Comparison of ENCODE assay signal across 8 cellular contexts in the genomic region with DNA sequence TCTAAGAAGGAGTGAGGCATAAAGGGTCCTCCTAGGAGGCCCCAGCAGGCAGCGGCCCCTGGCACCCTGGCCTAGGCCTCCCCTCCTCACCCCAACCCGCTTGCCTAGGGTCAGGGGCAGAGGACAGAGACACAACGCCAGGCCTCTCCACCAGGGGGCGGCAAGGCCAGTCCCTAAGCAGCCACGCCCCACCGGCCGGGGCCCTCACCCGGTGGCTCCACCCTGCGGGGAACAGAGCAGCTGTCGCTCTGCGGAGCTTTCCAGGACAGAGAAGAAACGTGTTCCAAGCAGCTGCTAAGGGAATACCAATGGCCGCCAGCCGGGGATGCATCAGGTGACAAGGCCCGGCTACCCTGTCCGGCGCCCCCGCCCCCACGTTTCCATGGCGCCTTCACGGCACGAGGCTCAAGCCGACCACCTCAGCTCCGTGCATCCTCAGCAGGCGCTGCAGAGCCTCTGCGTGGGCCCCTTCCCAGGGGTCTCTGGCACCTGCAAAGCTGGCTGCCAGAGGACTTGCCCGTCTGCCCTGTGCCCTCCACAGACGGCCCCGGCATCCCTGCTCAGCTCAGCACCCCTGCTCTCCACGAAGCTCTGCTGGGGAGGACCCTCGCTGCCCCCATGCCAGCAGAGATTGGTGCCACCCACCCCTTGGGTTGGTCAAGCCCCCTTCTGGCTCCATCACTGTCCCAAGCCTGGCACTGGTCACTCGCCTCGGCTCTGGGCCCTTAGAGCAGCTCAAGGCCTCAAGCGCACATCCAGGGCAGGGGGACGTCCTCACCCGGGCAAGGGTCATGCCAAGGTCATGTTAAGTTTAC. TPM values are rescaled to one million over a fixed set of nuclear protein-coding genes. Genes with fewer than 3 reads are reported as not detected.
DNase-seq lines count a peak whose midpoint lies in the region; ATAC-seq and TF ChIP-seq lines count a peak whose summit lies in the region.

No MANE protein-coding gene starts in this region.

- DNase-seq in C1 segment of cervical spinal cord (lab: John Stamatoyannopoulos, UW) (peak in 10 of 14 donors; percentile 11 to 77 (median 50)), NAMALWA (ENCODE audit: low spot score) (peak; percentile 93), SK-MEL-5 (ENCODE audit: low read depth, low spot score) (peak; percentile 89), globus pallidus (ENCODE audit: low spot score) (peak; percentile 69), ovary (peak; percentile 66 to 84 (median 77)), tibial nerve (ENCODE audit: low spot score in 2 of 2) (peak; percentile 66 to 78)
- DNase-seq in activated naive CD4-positive, alpha-beta T cell treated with Interleukin-2 at 50 U/mL for 16 hours, result peak; percentile 89

- H3K27me3 ChIP-seq in ovary (no peaks in the 10 kb centered on the region), tibial nerve (no peaks in the 10 kb centered on the region)

- TF ChIP-seq CTCF in ovary (IDR thresholded peaks at IDR 0.05) (peak; percentile 57 to 71 (median 60)), tibial nerve (IDR thresholded peaks at IDR 0.05) (peak; percentile 84 to 95 (median 92))

- WGBS in ovary, 3 donors, result 27 to 40% (median 32%) methylated on average over 28 to 36 of the region's 36 CpGs
- 32 to 49% methylated on average over 12 to 25 of the region's 36 CpGs for WGBS in tibial nerve, 2 donors

- H3K4me3 ChIP-seq in ovary (no peak overlapping the region), tibial nerve (peak overlapping the region in 1 of 4 donors; percentile 13)

- H3K9me3 ChIP-seq in ovary (no peaks in the 10 kb centered on the region), tibial nerve (no peaks in the 10 kb centered on the region)

- H3K27ac ChIP-seq in ovary (no peak overlapping the region), tibial nerve (peak overlapping the region in 3 of 4 donors; percentile 46 to 92 (median 62))

- peak; percentile 64 for ATAC-seq in GM21576 (IDR thresholded peaks at IDR 0.05; ENCODE audit: unreplicated experiment)

- TF ChIP-seq POLR2A in ovary (IDR thresholded peaks at IDR 0.05), result no peak
- TF ChIP-seq POLR2A in tibial nerve (IDR thresholded peaks at IDR 0.05), result no peak

- H3K36me3 ChIP-seq in ovary, result no peaks in the 10 kb centered on the region
- peaks cover 17 to 46% (median 23%) of the 10 kb centered on the region in 3 donors for H3K36me3 ChIP-seq in tibial nerve

- in situ Hi-C loops in SK-MEL-5 (cut with HindIII; ENCODE audit: low pct_unique_long_range_greater_than_20kb, low sequenced_read_pairs), result no loop called here

- TF ChIP-seq EP300 in ovary (IDR thresholded peaks at IDR 0.05) (no peak), tibial nerve (IDR thresholded peaks at IDR 0.05) (no peak)

- H3K4me1 ChIP-seq in ovary (ENCODE audit: insufficient read depth) (peaks cover 19% of the 10 kb centered on the region), tibial nerve (peaks cover 4 to 61% (median 52%) of the 10 kb centered on the region in 4 donors)

- intact Hi-C loops in ovary (cut with DNase I), result no loop called here

RNA-seq across cellular contexts. Expression of gene ZNF598, which starts 5.6 kb away (rescaled TPM):
- 10.4 and 10.7 TPM in 2 replicates for total RNA-seq in SK-MEL-5 (2014; rRNA removed; shearing (Covaris generic))
- polyA plus RNA-seq in SK-MEL-5 (2015; cell fraction: cytosol; rRNA removed), result 67.3 and 93.2 TPM in 2 replicates
- polyA plus RNA-seq in SK-MEL-5 (2015; cell fraction: nucleus; rRNA removed), result 123 and 229 TPM in 2 replicates
- total RNA-seq in ovary, result 10 to 100 TPM; 25.8 to 44.5 (median 30.3) TPM
- 10 to 100 TPM in 1 of 2 donors, under 1 TPM in 1; 0.95 to 26.7 TPM for polyA plus RNA-seq in ovary
- 10 to 100 TPM; 37.0 to 83.1 (median 49.2) TPM for total RNA-seq in tibial nerve

RNA-seq across cellular contexts. Expression of gene SYNGR3, which starts 14.3 kb away (rescaled TPM):
- 0.37 and 1.5 TPM in 2 replicates for total RNA-seq in SK-MEL-5 (2014; rRNA removed; shearing (Covaris generic))
- polyA plus RNA-seq in SK-MEL-5 (2015; cell fraction: cytosol; rRNA removed), result 0.40 and 0.82 TPM in 2 replicates
- polyA plus RNA-seq in SK-MEL-5 (2015; cell fraction: nucleus; rRNA removed), result 0.20 and 3.7 TPM in 2 replicates
- total RNA-seq in ovary, result 1 to 10 TPM in 4 of 7 donors, under 1 TPM in 3; 0.50 to 4.0 (median 1.1) TPM
- polyA plus RNA-seq in ovary, result under 1 TPM; 0.42 to 0.75 TPM
- 1 to 10 TPM in 1 of 4 donors, not detected in 3; 3.9 TPM for total RNA-seq in tibial nerve

RNA-seq across cellular contexts. Expression of gene NPW, which starts 15.6 kb away (rescaled TPM):
- 0.55 TPM in 1 of 2 replicates, not detected in the other for total RNA-seq in SK-MEL-5 (2014; rRNA removed; shearing (Covaris generic))
- polyA plus RNA-seq in SK-MEL-5 (2015; cell fraction: cytosol; rRNA removed), result 0.72 and 0.94 TPM in 2 replicates
- 2.2 and 4.5 TPM in 2 replicates for polyA plus RNA-seq in SK-MEL-5 (2015; cell fraction: nucleus; rRNA removed)
- 1 to 10 TPM in 1 of 7 donors, under 1 TPM in 2, not detected in 4; 0.46 to 1.1 (median 0.78) TPM for total RNA-seq in ovary
- polyA plus RNA-seq in ovary, result under 1 TPM in 1 of 2 donors, not detected in 1; 0.17 TPM
- total RNA-seq in tibial nerve, result 1 to 10 TPM in 2 of 4 donors, not detected in 2; 3.0 to 3.1 TPM

RNA-seq across cellular contexts. Expression of gene GFER, which starts 20.0 kb away (rescaled TPM):
- 29.2 and 33.9 TPM in 2 replicates for total RNA-seq in SK-MEL-5 (2014; rRNA removed; shearing (Covaris generic))
- polyA plus RNA-seq in SK-MEL-5 (2015; cell fraction: cytosol; rRNA removed), result 24.2 and 29.6 TPM in 2 replicates
- 34.0 and 36.5 TPM in 2 replicates for polyA plus RNA-seq in SK-MEL-5 (2015; cell fraction: nucleus; rRNA removed)
- total RNA-seq in ovary (10 to 100 TPM; 10.6 to 18.5 (median 14.0) TPM), tibial nerve (10 to 100 TPM; 13.4 to 20.2 (median 18.1) TPM)
- polyA plus RNA-seq in ovary, result 10 to 100 TPM in 1 of 2 donors, 1 to 10 TPM in 1; 6.1 to 16.8 TPM

RNA-seq across cellular contexts. Expression of gene NHERF2, which starts 22.7 kb away (rescaled TPM):
- total RNA-seq in SK-MEL-5 (2014; rRNA removed; shearing (Covaris generic)), result 7.0 and 9.3 TPM in 2 replicates
- polyA plus RNA-seq in SK-MEL-5 (2015; cell fraction: cytosol; rRNA removed), result 25.9 and 28.6 TPM in 2 replicates
- polyA plus RNA-seq in SK-MEL-5 (2015; cell fraction: nucleus; rRNA removed), result 9.8 and 16.0 TPM in 2 replicates
- total RNA-seq in ovary, result 100 to 1,000 TPM in 1 of 7 donors, 10 to 100 TPM in 6; 25.0 to 118 (median 78.7) TPM
- 100 to 1,000 TPM in 1 of 2 donors, 1 to 10 TPM in 1; 6.3 to 101 TPM for polyA plus RNA-seq in ovary
- 10 to 100 TPM; 54.7 to 83.1 (median 64.9) TPM for total RNA-seq in tibial nerve

Comparison
In these comparisons a context has a peak if more than half of its experiments do, and no peak if none do; other contexts are left out.
1. H3K27ac ChIP-seq: peak in tibial nerve (3 of 4); none in ovary (0 of 2).
2. Peak in every context shown above with its lines, with median percentiles within 50 percentile points of each other: DNase-seq.